ENCODE assay signal across 14 cellular contexts in genomic region chr14:35158951-35159653, GRCh38. TPM values are rescaled to one million over a fixed set of nuclear protein-coding genes. Genes with fewer than 3 reads are reported as not detected.
A peak's percentile ranks its signal among the peaks of the same experiment; 100 is the strongest.
DNase-seq lines count a peak whose midpoint lies in the region; ATAC-seq and TF ChIP-seq lines count a peak whose summit lies in the region.
"Had no signal": no experiment of that assay in that cellular context is flagged by ENCODE, and none has a peak within 500 bp of the region (broad histone marks: within the 10 kb centered on the region; RNA-seq: fewer than 3 reads in every experiment).

No MANE protein-coding gene starts in this region.

- H3K9me3 Mint-ChIP-seq in HFFc6 (no peaks in the 10 kb centered on the region), T-cell (no peaks in the 10 kb centered on the region), progenitor cell of endocrine pancreas (ENCODE audit: low read depth) (no peaks in the 10 kb centered on the region)
- H3K9me3 Mint-ChIP-seq: activated CD8-positive, alpha-beta T cell treated with anti-CD3 and anti-CD28 coated beads for 36 hours; CD4-positive, alpha-beta T cell; immature natural killer cell had no signal

- no peak for TF ChIP-seq CTCF in HFFc6 (IDR thresholded peaks at IDR 0.05)
- TF ChIP-seq CTCF in foreskin keratinocyte (conservative IDR thresholded peaks at IDR 0.05): no peak
- no peak for TF ChIP-seq CTCF in progenitor cell of endocrine pancreas (IDR thresholded peaks at IDR 0.05; ENCODE audit: unreplicated experiment)

- H3K27ac Mint-ChIP-seq in HFFc6 (peak overlapping the region; percentile 71; the same call in 1 of the 2 replicates), T-cell (peak overlapping the region; percentile 4 to 6), progenitor cell of endocrine pancreas (peak overlapping the region; percentile 81)

- DNase-seq in HFFc6 (no peak), T-cell (no peak), foreskin keratinocyte (no peak), progenitor cell of endocrine pancreas (ENCODE audit: low spot score, unreplicated experiment) (no peak), HUDEP-2 (lab: John Stamatoyannopoulos, UW; ENCODE audit: unreplicated experiment in 76 of 76) (no peak), HCEC 1CT (no peak), head of caudate nucleus (no peak)
- DNase-seq: activated CD8-positive, alpha-beta T cell treated with anti-CD3 and anti-CD28 coated beads for 36 hours; activated naive CD4-positive, alpha-beta T cell treated with Interleukin-2 at 50 U/mL for 16 hours; CD4-positive, alpha-beta T cell; immature natural killer cell; MV-4-11; NCI-H2171 had no signal

- intact Hi-C loops in head of caudate nucleus (cut with DNase I): no loop called here

- H3K36me3 Mint-ChIP-seq in HFFc6 (ENCODE audit: low read depth) (peaks cover 12% of the 10 kb centered on the region), T-cell (peaks cover 41% of the 10 kb centered on the region), progenitor cell of endocrine pancreas (ENCODE audit: insufficient read depth) (peaks cover 11% of the 10 kb centered on the region)

- POLR2A ChIA-PET in T-cell (lab: Charles Lee): no interaction called here

- peak overlapping the region; percentile 63 for H3K27ac ChIP-seq in foreskin keratinocyte
- H3K27ac ChIP-seq: suprapubic skin had no signal

- H3K4me3 Mint-ChIP-seq in HFFc6 (peak overlapping the region; percentile 55; the same call in 1 of the 2 replicates), T-cell (no peak overlapping the region), progenitor cell of endocrine pancreas (ENCODE audit: low read depth) (no peak overlapping the region)
- H3K4me3 Mint-ChIP-seq: activated CD8-positive, alpha-beta T cell treated with anti-CD3 and anti-CD28 coated beads for 36 hours; CD4-positive, alpha-beta T cell; immature natural killer cell had no signal

- CTCF ChIA-PET in T-cell (lab: Charles Lee): interaction anchor here in 1 of 2 donors (0.6 to 1.4 kb wide), 3 partner anchors 18 to 263 kb away, joined by 3 to 4 read pairs (median 3); no protein-coding TSS in a partner anchor

- no peaks in the 10 kb centered on the region for H3K27me3 ChIP-seq in foreskin keratinocyte
- H3K27me3 ChIP-seq: suprapubic skin had no signal

- H3K27me3 Mint-ChIP-seq in HFFc6 (ENCODE audit: insufficient read depth) (no peaks in the 10 kb centered on the region; the same call in 1 of the 2 replicates), T-cell (no peaks in the 10 kb centered on the region), progenitor cell of endocrine pancreas (no peaks in the 10 kb centered on the region)
- H3K27me3 Mint-ChIP-seq: activated CD8-positive, alpha-beta T cell treated with anti-CD3 and anti-CD28 coated beads for 36 hours; CD4-positive, alpha-beta T cell had no signal

- H3K4me1 ChIP-seq in foreskin keratinocyte: peaks cover 40% of the 10 kb centered on the region

- ATAC-seq in T-cell (replicated peaks in 1 of 4) (no peak), foreskin keratinocyte (no peak)

- H3K4me1 Mint-ChIP-seq in HFFc6 (ENCODE audit: low read depth): peaks cover 56% of the 10 kb centered on the region
- H3K4me1 Mint-ChIP-seq in T-cell: peaks cover 59 to 66% (median 60%) of the 10 kb centered on the region in 3 donors
- peaks cover 7% of the 10 kb centered on the region for H3K4me1 Mint-ChIP-seq in progenitor cell of endocrine pancreas (ENCODE audit: low read depth)

RNA-seq across cellular contexts. Expression of gene PRORP, which starts 36.8 kb away (rescaled TPM):
- total RNA-seq in HFFc6 (2021; fragmentation: NEBNext Ultra II Directional; extraction: Animal tissue kit (Norgen Biotek cat#: 25700)): 10 to 100 TPM; 22.6 to 29.6 (median 26.6) TPM
- total RNA-seq in T-cell (10 to 100 TPM; 31.9 to 43.3 (median 35.9) TPM), foreskin keratinocyte (37.6 and 39.8 TPM in 2 replicates), progenitor cell of endocrine pancreas (40.2 and 50.9 TPM in 2 replicates)
- polyA plus RNA-seq in foreskin keratinocyte: 26.9 and 31.4 TPM in 2 replicates

RNA-seq across cellular contexts. Expression of gene PPP2R3C, which starts 37.3 kb away (rescaled TPM):
- 10 to 100 TPM; 19.0 to 26.4 (median 23.8) TPM for total RNA-seq in HFFc6 (2021; fragmentation: NEBNext Ultra II Directional; extraction: Animal tissue kit (Norgen Biotek cat#: 25700))
- 10 to 100 TPM; 28.1 to 40.5 (median 32.9) TPM for total RNA-seq in T-cell
- 10.8 and 15.1 TPM in 2 replicates for total RNA-seq in foreskin keratinocyte
- 11.8 and 14.3 TPM in 2 replicates for polyA plus RNA-seq in foreskin keratinocyte
- 39.9 and 47.1 TPM in 2 replicates for total RNA-seq in progenitor cell of endocrine pancreas

Comparison
In these comparisons a context has a peak if more than half of its experiments do, and no peak if none do; other contexts are left out.
1. H3K27ac Mint-ChIP-seq: peak in every context shown above with its lines; median percentile 81 in progenitor cell of endocrine pancreas; 71 in HFFc6; 5 in T-cell.